ENCODE assay signal across 8 cellular contexts in the genomic region with DNA sequence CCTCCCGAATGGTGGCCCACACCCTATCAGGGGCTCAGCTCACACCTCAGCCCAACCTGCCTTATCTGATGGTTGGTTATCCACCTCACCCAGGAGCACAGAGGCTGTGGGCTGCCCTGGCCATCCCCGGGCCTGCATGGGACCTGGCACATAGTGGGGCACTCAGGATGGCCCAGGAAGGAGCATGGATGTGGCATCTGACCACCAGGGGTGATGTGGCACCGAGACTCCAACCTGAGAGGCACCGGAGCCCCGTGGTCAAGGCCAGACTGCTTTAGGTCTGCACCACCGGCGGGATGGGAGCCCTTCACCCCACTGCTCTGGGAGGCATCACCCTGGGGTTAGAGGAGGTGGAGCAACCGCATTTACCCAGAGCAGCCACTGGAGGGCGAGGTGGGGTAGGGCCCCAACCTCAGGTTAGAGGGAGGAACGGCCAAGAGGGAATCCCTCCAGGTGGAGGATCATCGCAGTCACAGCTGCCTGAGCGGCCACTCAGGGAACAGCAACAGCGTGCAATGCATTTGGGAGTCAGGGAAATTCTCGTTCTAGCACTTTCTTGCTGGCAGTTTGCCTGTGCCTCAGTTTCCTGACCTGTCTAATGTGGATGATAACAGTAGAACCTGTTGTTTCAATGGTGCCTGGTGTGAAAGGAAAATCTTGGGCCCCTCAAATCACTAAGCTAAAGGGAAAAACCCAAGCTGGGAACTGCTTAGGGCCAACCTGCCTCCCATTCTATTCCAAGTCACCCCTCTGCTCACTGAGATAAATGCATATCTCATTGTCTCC. TPM values are rescaled to one million over a fixed set of nuclear protein-coding genes. Genes with fewer than 3 reads are reported as not detected.
A peak's percentile ranks its signal among the peaks of the same experiment; 100 is the strongest.
DNase-seq lines count a peak whose midpoint lies in the region; ATAC-seq, FAIRE-seq and TF ChIP-seq lines count a peak whose summit lies in the region.

No MANE protein-coding gene starts in this region.

- H3K4me3 ChIP-seq in AG04449 (ENCODE audit: low read depth, low read length) (no peak overlapping the region), GM12878 (no peak overlapping the region), kidney (ENCODE audit: low read length in 2 of 2) (no peak overlapping the region)

- CTCF ChIA-PET in AG04449 (lab: Yijun Ruan, JAX), result interaction anchor here (0.7 to 5.2 kb wide), 14 partner anchors 10 to 299 kb away, joined by 3 to 22 read pairs (median 4); no protein-coding TSS in a partner anchor
- CTCF ChIA-PET in GM12878 (lab: Yijun Ruan, JAX), result interaction anchor here (0.6 to 1.8 kb wide), 5 partner anchors 12 to 307 kb away, joined by 3 to 5 read pairs (median 4); no protein-coding TSS in a partner anchor

- FAIRE-seq in GM18507 (lab: Jason Lieb, UNC) (peak; percentile 39), GM12878 (lab: Jason Lieb, UNC) (no peak), kidney (lab: Jason Lieb, UNC) (no peak)

- no peak overlapping the region for H3K9ac ChIP-seq in GM12878 (ENCODE audit: control insufficient read depth, insufficient read depth, low read length)
- no peak overlapping the region for H3K9ac ChIP-seq in kidney (ENCODE audit: low read length in 2 of 2)

- no peaks in the 10 kb centered on the region for H4K20me1 ChIP-seq in GM12878 (ENCODE audit: control insufficient read depth, insufficient read depth)

- H3K9me3 ChIP-seq in GM12878 (replicated peaks; ENCODE audit: control insufficient read depth, insufficient read depth, low read length) (no peaks in the 10 kb centered on the region), kidney (ENCODE audit: control insufficient read depth in 1 of 2, low read length in 2 of 2) (no peaks in the 10 kb centered on the region)

- 0 out of 2 replicates have a peak, but pooled peaks have one; percentile 26 for TF ChIP-seq RAD21 in GM12878 (IDR thresholded peaks at IDR 0.05; ENCODE audit: insufficient read depth, low read depth, low read length)

- POLR2A ChIA-PET in AG04449 (lab: Yijun Ruan, JAX), result no interaction called here
- POLR2A ChIA-PET in GM12878 (lab: Charles Lee), result no interaction called here

- SMC1A ChIA-PET in GM12878 (lab: Charles Lee; ENCODE audit: uncharacterized antibody, unreplicated experiment), result no interaction called here

- RAD21 ChIA-PET in GM12878 (lab: Charles Lee; ENCODE audit: unreplicated experiment), result interaction anchor here (0.8 kb wide), 1 partner anchor 19 kb away, joined by 3 read pairs; no protein-coding TSS in a partner anchor

- no peak for TF ChIP-seq POLR2A in GM12878 (IDR thresholded peaks at IDR 0.05; ENCODE audit: low read depth, low read length)

- H3K36me3 ChIP-seq in GM12878 (ENCODE audit: control insufficient read depth in 2 of 2, insufficient read depth in 2 of 2, low read length in 1 of 2) (no peaks in the 10 kb centered on the region), kidney (ENCODE audit: control insufficient read depth in 1 of 2, insufficient read depth in 2 of 2, low read length in 2 of 2) (no peaks in the 10 kb centered on the region)

- WGBS in GM12878 (ENCODE audit: insufficient coverage, insufficient replicate concordance, low lambda C conversion rate, missing lambda C conversion rate), result 30% methylated on average over 14 of the region's 14 CpGs

- intact Hi-C loops in GM12878 (cut with micrococcal nuclease; ENCODE audit: unreplicated experiment), result loop anchor here (10.0 kb wide), 1 partner anchor 295 kb away; no protein-coding TSS in a partner anchor
- intact Hi-C loops in kidney (cut with DNase I), result no loop called here

- no peak for DNase-seq in AG04449 (ENCODE audit: low read depth, low spot score)
- peak; percentile 36 for DNase-seq in GM18507 (ENCODE audit: extremely low spot score, insufficient read length, low read depth)
- DNase-seq in OCI-M1 (lab: John Stamatoyannopoulos, UW), result peak; percentile 44
- DNase-seq in GM12878 (ENCODE audit: low read depth, low spot score), result no peak
- peak; percentile 55 for DNase-seq in kidney
- peak; percentile 14 to 30 for DNase-seq in stimulated activated CD8-positive, alpha-beta memory T cell treated with anti-CD3 and anti-CD28 coated beads, Interleukin-2, amount 100 ng/mL, for 48 hours (ENCODE audit: low read depth in 2 of 2)

- in situ Hi-C loops in GM12878 (cut with MboI), result no loop called here

- no peak overlapping the region for H3K4me2 ChIP-seq in GM12878 (ENCODE audit: control insufficient read depth, insufficient read depth)

- ATAC-seq in GM12878 (peak; percentile 88), HG02763 (IDR thresholded peaks at IDR 0.05; ENCODE audit: unreplicated experiment) (no peak), GM19395 (IDR thresholded peaks at IDR 0.05; ENCODE audit: unreplicated experiment) (no peak)

- H3K27ac ChIP-seq in GM12878 (ENCODE audit: control insufficient read depth, insufficient read depth), result no peak overlapping the region
- H3K27ac ChIP-seq in kidney (ENCODE audit: low read depth in 2 of 2, low read length in 2 of 2), result no peak overlapping the region

- BruUV-seq in GM12878 (replicated peaks; lab: Mats Ljungman, UMichigan), result no TSS peak

- H3K4me1 ChIP-seq in GM12878 (ENCODE audit: control insufficient read depth, insufficient read depth, low read length), result no peaks in the 10 kb centered on the region
- H3K4me1 ChIP-seq in kidney (ENCODE audit: control insufficient read depth in 1 of 2, insufficient read depth in 1 of 2, low read depth in 1 of 2, low read length in 2 of 2), result no peaks in the 10 kb centered on the region

- no peak overlapping the region for H2AFZ ChIP-seq in GM12878 (ENCODE audit: control insufficient read depth, low read depth, low read length)

- no peak for TF ChIP-seq EP300 in GM12878 (IDR thresholded peaks at IDR 0.05; ENCODE audit: borderline replicate concordance in 1 of 2, control insufficient read depth in 1 of 2, low read depth in 2 of 2, low read length in 2 of 2)

- H3K27me3 ChIP-seq in GM12878 (replicated peaks in 1 of 2; ENCODE audit: control insufficient read depth in 2 of 2, insufficient read depth in 2 of 2, low read length in 1 of 2), result no peaks in the 10 kb centered on the region; a peak in 1 of 4 replicates

- no peaks in the 10 kb centered on the region for H3K79me2 ChIP-seq in GM12878 (ENCODE audit: control insufficient read depth, insufficient read depth, low read length)

- TF ChIP-seq CTCF in AG04449 (IDR thresholded peaks at IDR 0.05; ENCODE audit: insufficient read depth, low read length, missing control alignments) (peak; percentile 64), GM12878 (IDR thresholded peaks at IDR 0.05 in 2 of 3, conservative IDR thresholded peaks at IDR 0.05 in 1 of 3; ENCODE audit: control insufficient read depth in 2 of 3, extremely low read depth in 1 of 3, insufficient read depth in 1 of 3, low read depth in 3 of 3, low read length in 3 of 3) (peak; percentile 41 to 64 (median 48)), kidney (IDR thresholded peaks at IDR 0.05; ENCODE audit: borderline replicate concordance, extremely low read depth, insufficient read depth) (peak; percentile 51)

TF ChIP-seq in GM12878, 131 proteins besides CTCF, POLR2A, EP300 and RAD21:
- TF ChIP-seq SMC3 (IDR thresholded peaks at IDR 0.05; ENCODE audit: borderline replicate concordance, low read length) (peak; percentile 37; the same call in 1 of the 2 replicates), RUNX3 (IDR thresholded peaks at IDR 0.05; ENCODE audit: low read length) (peak; percentile 40), SMARCA5 (IDR thresholded peaks at IDR 0.05) (no peak)

RNA-seq across cellular contexts. Expression of gene CARS1, which starts 52.9 kb away (rescaled TPM):
- total RNA-seq in GM12878 (2013; cell fraction: nucleolus; rRNA removed), result 82.2 and 99.9 TPM in 2 replicates
- 42.2 and 44.1 TPM in 2 replicates for total RNA-seq in GM12878 (2014; rRNA removed)
- 32.9 and 33.9 TPM in 2 replicates for total RNA-seq in GM12878 (2014; rRNA removed; fragmentation: Illumina TruSeq; extraction: Trizol)
- 49.2 TPM in 2 replicates for total RNA-seq in GM12878 (2021)
- polyA plus RNA-seq in GM12878 (2011; ENCODE audit: low read depth), result 31.3 TPM
- 51.4 and 60.6 TPM in 2 replicates for polyA plus RNA-seq in GM12878 (2011; rRNA removed)
- polyA plus RNA-seq in GM12878 (2011; cell fraction: cytosol; rRNA removed), result 43.0 and 45.6 TPM in 2 replicates
- polyA plus RNA-seq in GM12878 (2011; cell fraction: nucleus; rRNA removed), result 128 and 145 TPM in 2 replicates
- 44.0 and 47.5 TPM in 2 replicates for polyA plus RNA-seq in GM12878 (2012)
- polyA plus RNA-seq in GM12878 (2014; fragmentation: Illumina TruSeq; extraction: Trizol), result 35.7 and 42.9 TPM in 2 replicates
- polyA plus RNA-seq in GM12878 (2014; fragmentation: Nextera tagmentation; extraction: Ambion mirVana), result 10 to 100 TPM in 1 of 2 experiments, 1 to 10 TPM in 1; 7.8 to 19.7 TPM
- 51.0 and 52.5 TPM in 2 replicates for polyA plus RNA-seq in GM12878 (2014; rRNA removed)
- 10 to 100 TPM; 48.6 to 51.7 TPM for polyA plus RNA-seq in GM12878 (2016; fragmentation: Nextera tagmentation; extraction: Ambion mirVana)
- polyA minus RNA-seq in GM12878 (2011; rRNA and poly(A)+ RNA removed), result 41.5 and 48.6 TPM in 2 replicates
- polyA minus RNA-seq in GM12878 (2011; cell fraction: cytosol; rRNA and poly(A)+ RNA removed), result 16.4 and 20.3 TPM in 2 replicates
- polyA minus RNA-seq in GM12878 (2011; cell fraction: nucleus; rRNA and poly(A)+ RNA removed), result 46.5 and 65.3 TPM in 2 replicates
- 49.5 TPM for total RNA-seq in kidney
- polyA plus RNA-seq in kidney (ENCODE audit: insufficient read depth, low read depth, low replicate concordance), result 26.5 TPM

RNA-seq across cellular contexts. Expression of gene OSBPL5, which starts 55.0 kb away (rescaled TPM):
- total RNA-seq in GM12878 (2013; cell fraction: nucleolus; rRNA removed), result not detected in 2 replicates
- not detected in 2 replicates for total RNA-seq in GM12878 (2014; rRNA removed)
- total RNA-seq in GM12878 (2014; rRNA removed; fragmentation: Illumina TruSeq; extraction: Trizol), result not detected in 2 replicates
- total RNA-seq in GM12878 (2021), result 0.45 TPM in 1 of 2 replicates, not detected in the other
- not detected for polyA plus RNA-seq in GM12878 (2011; ENCODE audit: low read depth)
- polyA plus RNA-seq in GM12878 (2011; rRNA removed), result not detected in 2 replicates
- 0.07 and 0.17 TPM in 2 replicates for polyA plus RNA-seq in GM12878 (2011; cell fraction: cytosol; rRNA removed)
- polyA plus RNA-seq in GM12878 (2011; cell fraction: nucleus; rRNA removed), result 0.85 and 1.0 TPM in 2 replicates
- not detected in 2 replicates for polyA plus RNA-seq in GM12878 (2012)
- polyA plus RNA-seq in GM12878 (2014; fragmentation: Illumina TruSeq; extraction: Trizol), result not detected in 2 replicates
- not detected for polyA plus RNA-seq in GM12878 (2014; fragmentation: Nextera tagmentation; extraction: Ambion mirVana)
- not detected in 2 replicates for polyA plus RNA-seq in GM12878 (2014; rRNA removed)
- polyA plus RNA-seq in GM12878 (2016; fragmentation: Nextera tagmentation; extraction: Ambion mirVana), result not detected
- polyA minus RNA-seq in GM12878 (2011; rRNA and poly(A)+ RNA removed), result 0.57 TPM in 1 of 2 replicates, not detected in the other
- polyA minus RNA-seq in GM12878 (2011; cell fraction: cytosol; rRNA and poly(A)+ RNA removed), result 0.62 TPM in 1 of 2 replicates, not detected in the other
- 0.48 and 0.60 TPM in 2 replicates for polyA minus RNA-seq in GM12878 (2011; cell fraction: nucleus; rRNA and poly(A)+ RNA removed)
- 63.0 TPM for total RNA-seq in kidney
- 8.5 TPM for polyA plus RNA-seq in kidney (ENCODE audit: insufficient read depth, low read depth, low replicate concordance)

Comparison
In these comparisons a context has a peak if more than half of its experiments do, and no peak if none do; other contexts are left out.
1. DNase-seq: peak in GM18507 (single experiment), OCI-M1 (single experiment), kidney (single experiment) and stimulated activated CD8-positive, alpha-beta memory T cell treated with anti-CD3 and anti-CD28 coated beads, Interleukin-2, amount 100 ng/mL, for 48 hours (2 of 2); none in AG04449 (single experiment) and GM12878 (single experiment).
2. RNA of gene OSBPL5, which starts 55.0 kb away (total RNA-seq): 63.0 TPM in kidney (single experiment); 0.45 TPM in GM12878; every median in the first group is over 10 times any median in the second.
3. Peak in every context shown above with its lines, with median percentiles within 50 percentile points of each other: CTCF ChIP-seq.